ENCODE assay signal across 11 cellular contexts in genomic region chr14:52052289-52052943, GRCh38. TPM values are rescaled to one million over a fixed set of nuclear protein-coding genes. Genes with fewer than 3 reads are reported as not detected.
DNase-seq lines count a peak whose midpoint lies in the region; ATAC-seq and TF ChIP-seq lines count a peak whose summit lies in the region.
"Had no signal": no experiment of that assay in that cellular context is flagged by ENCODE, and none has a peak within 500 bp of the region (broad histone marks: within the 10 kb centered on the region; RNA-seq: fewer than 3 reads in every experiment).

No MANE protein-coding gene starts in this region.

- intact Hi-C loops in uterus (cut with DNase I; ENCODE audit: low total_unique reads), result no loop called here

- no peaks in the 10 kb centered on the region for H3K27me3 ChIP-seq in uterus

- CTCF ChIA-PET in WTC11 (lab: Charles Lee), result no interaction called here

- no peaks in the 10 kb centered on the region for H3K9me3 Mint-ChIP-seq in osteocyte (ENCODE audit: unreplicated experiment)
- H3K9me3 Mint-ChIP-seq in WTC11, result no peaks in the 10 kb centered on the region
- H3K9me3 Mint-ChIP-seq: stimulated activated naive CD8-positive, alpha-beta T cell treated with anti-CD3 and anti-CD28 coated beads, Interleukin-15, amount 100 ng/mL, for 72 hours had no signal

- H3K4me1 Mint-ChIP-seq in osteocyte (ENCODE audit: unreplicated experiment), result peaks cover 63% of the 10 kb centered on the region
- H3K4me1 Mint-ChIP-seq in WTC11, result peaks cover 14% of the 10 kb centered on the region
- H3K4me1 Mint-ChIP-seq: stimulated activated naive CD8-positive, alpha-beta T cell treated with anti-CD3 and anti-CD28 coated beads, Interleukin-15, amount 100 ng/mL, for 72 hours had no signal

- H3K27ac ChIP-seq in SK-N-MC (peak overlapping the region; percentile 99), uterus (peak overlapping the region; percentile 71 to 78)

- H3K9ac ChIP-seq in SK-N-MC (ENCODE audit: insufficient read length), result peak overlapping the region; percentile 61

- no peak for ATAC-seq in WTC11
- ATAC-seq: stimulated activated naive CD8-positive, alpha-beta T cell treated with anti-CD3 and anti-CD28 coated beads, Interleukin-15, amount 100 ng/mL, for 72 hours had no signal

- peaks cover 27% of the 10 kb centered on the region for H3K36me3 Mint-ChIP-seq in osteocyte (ENCODE audit: unreplicated experiment)
- H3K36me3 Mint-ChIP-seq in WTC11, result no peaks in the 10 kb centered on the region

- H3K27me3 Mint-ChIP-seq in osteocyte (ENCODE audit: unreplicated experiment) (no peaks in the 10 kb centered on the region), WTC11 (ENCODE audit: low read depth) (no peaks in the 10 kb centered on the region)

- H3K4me3 ChIP-seq in SK-N-MC, result peak overlapping the region; percentile 69
- H3K4me3 ChIP-seq in fibroblast of villous mesenchyme (ENCODE audit: low read depth, low read length), result peak overlapping the region; percentile 4
- no peak overlapping the region for H3K4me3 ChIP-seq in uterus

- DNase-seq in SK-N-MC (ENCODE audit: low read depth, low spot score) (no peak), fibroblast of villous mesenchyme (ENCODE audit: low read depth) (peak; percentile 87), osteocyte (ENCODE audit: extremely low spot score, unreplicated experiment) (no peak), uterus (peak; percentile 65 to 72), ecto neural progenitor cell (ENCODE audit: low spot score) (no peak), WTC11 (ENCODE audit: low spot score) (no peak), NOMO-1 treated with dmso at 0.1 percent for 144 hours (lab: John Stamatoyannopoulos, UW; ENCODE audit: unreplicated experiment) (no peak)
- DNase-seq: DMS53; NCI-H1694; stimulated activated CD4-positive, alpha-beta T cell treated with anti-CD3 and anti-CD28 coated beads, Interleukin-1b, Interleukin-23, amount 100 ng/mL, for 48 hours; stimulated activated naive CD8-positive, alpha-beta T cell treated with anti-CD3 and anti-CD28 coated beads, Interleukin-15, amount 100 ng/mL, for 72 hours had no signal

- peak overlapping the region; percentile 45 for H3K27ac Mint-ChIP-seq in osteocyte (ENCODE audit: unreplicated experiment)
- no peak overlapping the region for H3K27ac Mint-ChIP-seq in WTC11
- H3K27ac Mint-ChIP-seq: stimulated activated naive CD8-positive, alpha-beta T cell treated with anti-CD3 and anti-CD28 coated beads, Interleukin-15, amount 100 ng/mL, for 72 hours had no signal

- H3K36me3 ChIP-seq in SK-N-MC (ENCODE audit: insufficient read depth, low read length) (no peaks in the 10 kb centered on the region), uterus (no peaks in the 10 kb centered on the region)

- POLR2A ChIA-PET in WTC11 (lab: Charles Lee), result no interaction called here

- H3K4me3 Mint-ChIP-seq in osteocyte (ENCODE audit: unreplicated experiment) (no peak overlapping the region), WTC11 (no peak overlapping the region)
- H3K4me3 Mint-ChIP-seq: stimulated activated naive CD8-positive, alpha-beta T cell treated with anti-CD3 and anti-CD28 coated beads, Interleukin-15, amount 100 ng/mL, for 72 hours had no signal

- TF ChIP-seq CTCF in fibroblast of villous mesenchyme (IDR thresholded peaks at IDR 0.05; ENCODE audit: insufficient read depth, low read depth, low read length) (no peak), osteocyte (IDR thresholded peaks at IDR 0.05) (no peak), uterus (IDR thresholded peaks at IDR 0.05) (no peak), WTC11 (IDR thresholded peaks at IDR 0.05) (no peak)

- peaks cover 4 to 10% of the 10 kb centered on the region in 2 donors for H3K4me1 ChIP-seq in uterus

- H3K9me3 ChIP-seq in SK-N-MC (ENCODE audit: low read depth, low read length) (no peaks in the 10 kb centered on the region), uterus (no peaks in the 10 kb centered on the region)

- TF ChIP-seq POLR2A in uterus (IDR thresholded peaks at IDR 0.05), result no peak

TF ChIP-seq in WTC11, 78 proteins besides CTCF, POLR2A, EP300 and RAD21 (continues in another document):
- no peak for TF ChIP-seq ZBTB43 (CRISPR knock-in tag; IDR thresholded peaks at IDR 0.05)
- TF ChIP-seq ZNF425 (CRISPR knock-in tag; conservative IDR thresholded peaks at IDR 0.05), result no peak
- TF ChIP-seq TEAD1 (CRISPR knock-in tag; IDR thresholded peaks at IDR 0.05), result no peak
- TF ChIP-seq, protein P1, sequence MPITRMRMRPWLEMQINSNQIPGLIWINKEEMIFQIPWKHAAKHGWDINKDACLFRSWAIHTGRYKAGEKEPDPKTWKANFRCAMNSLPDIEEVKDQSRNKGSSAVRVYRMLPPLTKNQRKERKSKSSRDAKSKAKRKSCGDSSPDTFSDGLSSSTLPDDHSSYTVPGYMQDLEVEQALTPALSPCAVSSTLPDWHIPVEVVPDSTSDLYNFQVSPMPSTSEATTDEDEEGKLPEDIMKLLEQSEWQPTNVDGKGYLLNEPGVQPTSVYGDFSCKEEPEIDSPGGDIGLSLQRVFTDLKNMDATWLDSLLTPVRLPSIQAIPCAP (CRISPR knock-in tag; IDR thresholded peaks at IDR 0.05), result no peak
- no peak for TF ChIP-seq FOXK1 (CRISPR knock-in tag; IDR thresholded peaks at IDR 0.05)
- TF ChIP-seq, protein P2, sequence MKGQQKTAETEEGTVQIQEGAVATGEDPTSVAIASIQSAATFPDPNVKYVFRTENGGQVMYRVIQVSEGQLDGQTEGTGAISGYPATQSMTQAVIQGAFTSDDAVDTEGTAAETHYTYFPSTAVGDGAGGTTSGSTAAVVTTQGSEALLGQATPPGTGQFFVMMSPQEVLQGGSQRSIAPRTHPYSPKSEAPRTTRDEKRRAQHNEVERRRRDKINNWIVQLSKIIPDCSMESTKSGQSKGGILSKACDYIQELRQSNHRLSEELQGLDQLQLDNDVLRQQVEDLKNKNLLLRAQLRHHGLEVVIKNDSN (CRISPR knock-in tag; IDR thresholded peaks at IDR 0.05), result no peak
- no peak for TF ChIP-seq ZNF416 (CRISPR knock-in tag; IDR thresholded peaks at IDR 0.05)
- TF ChIP-seq, protein P3, sequence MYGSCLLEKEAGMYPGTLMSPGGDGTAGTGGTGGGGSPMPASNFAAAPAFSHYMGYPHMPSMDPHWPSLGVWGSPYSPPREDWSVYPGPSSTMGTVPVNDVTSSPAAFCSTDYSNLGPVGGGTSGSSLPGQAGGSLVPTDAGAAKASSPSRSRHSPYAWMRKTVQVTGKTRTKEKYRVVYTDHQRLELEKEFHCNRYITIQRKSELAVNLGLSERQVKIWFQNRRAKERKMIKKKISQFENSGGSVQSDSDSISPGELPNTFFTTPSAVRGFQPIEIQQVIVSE (CRISPR knock-in tag; IDR thresholded peaks at IDR 0.05; ENCODE audit: borderline replicate concordance), result no peak
- no peak for TF ChIP-seq TP53 (CRISPR knock-in tag; IDR thresholded peaks at IDR 0.05)
- TF ChIP-seq TCF7 (CRISPR knock-in tag; IDR thresholded peaks at IDR 0.05; ENCODE audit: low read depth), result no peak
- no peak for TF ChIP-seq RELA (CRISPR knock-in tag; IDR thresholded peaks at IDR 0.05; ENCODE audit: borderline replicate concordance)
- TF ChIP-seq, protein P4, sequence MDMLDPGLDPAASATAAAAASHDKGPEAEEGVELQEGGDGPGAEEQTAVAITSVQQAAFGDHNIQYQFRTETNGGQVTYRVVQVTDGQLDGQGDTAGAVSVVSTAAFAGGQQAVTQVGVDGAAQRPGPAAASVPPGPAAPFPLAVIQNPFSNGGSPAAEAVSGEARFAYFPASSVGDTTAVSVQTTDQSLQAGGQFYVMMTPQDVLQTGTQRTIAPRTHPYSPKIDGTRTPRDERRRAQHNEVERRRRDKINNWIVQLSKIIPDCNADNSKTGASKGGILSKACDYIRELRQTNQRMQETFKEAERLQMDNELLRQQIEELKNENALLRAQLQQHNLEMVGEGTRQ (CRISPR knock-in tag; IDR thresholded peaks at IDR 0.05), result no peak
- TF ChIP-seq, protein P5, sequence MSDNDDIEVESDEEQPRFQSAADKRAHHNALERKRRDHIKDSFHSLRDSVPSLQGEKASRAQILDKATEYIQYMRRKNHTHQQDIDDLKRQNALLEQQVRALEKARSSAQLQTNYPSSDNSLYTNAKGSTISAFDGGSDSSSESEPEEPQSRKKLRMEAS (CRISPR knock-in tag; IDR thresholded peaks at IDR 0.05), result no peak
- TF ChIP-seq GABPB1 (CRISPR knock-in tag; IDR thresholded peaks at IDR 0.05), result no peak

RNA-seq across cellular contexts. Expression of gene NID2, which starts 16.4 kb away (rescaled TPM):
- total RNA-seq in fibroblast of villous mesenchyme, result 146 and 259 TPM in 2 replicates
- total RNA-seq in osteocyte, result 58.5 and 62.9 TPM in 2 replicates
- total RNA-seq in uterus, result 10 to 100 TPM in 3 of 4 donors, 1 to 10 TPM in 1; 8.2 to 92.6 (median 32.4) TPM
- 5.4 to 8.5 TPM (median 6.3 TPM) in 3 replicates for total RNA-seq in WTC11 (2021)

Comparison
In these comparisons a context has a peak if more than half of its experiments do, and no peak if none do; other contexts are left out.
1. DNase-seq: peak in fibroblast of villous mesenchyme (single experiment) and uterus (2 of 2); none in SK-N-MC (single experiment), osteocyte (single experiment), ecto neural progenitor cell (single experiment), WTC11 (single experiment) and NOMO-1 treated with dmso at 0.1 percent for 144 hours (single experiment).
2. H3K4me3 ChIP-seq: peak in SK-N-MC (single experiment) and fibroblast of villous mesenchyme (single experiment); none in uterus (0 of 2).